10 cellular contexts compared by ENCODE assay signal in genomic region chr2:64887565-64887964, GRCh38.
"Had no signal": no experiment of that assay in that cellular context is flagged by ENCODE, and none has a peak within 500 bp of the region (broad histone marks: within the 10 kb centered on the region; RNA-seq: fewer than 3 reads in every experiment).

No MANE protein-coding gene starts in this region.

- H3K27ac ChIP-seq: GM23248 had no signal

- H3K36me3 ChIP-seq: HAP-1 had no signal

- FAIRE-seq: H1, H54 had no signal

- H3K4me3 ChIP-seq: GM23248, GM23338, HAP-1 had no signal

- H3K4me2 ChIP-seq: GM23338 had no signal

- H3K4me1 ChIP-seq: HAP-1 had no signal

- H3K9ac ChIP-seq: GM23248 had no signal

- H2AFZ ChIP-seq: GM23248, GM23338 had no signal

- DNase-seq: GM23248, GOT3, H7, H9, HCEC 1CT, HFFc6 had no signal

- ATAC-seq: GM23338 had no signal
